ENCODE assay signal across 5 cellular contexts in genomic region chr1:47788761-47789160, GRCh38.
"Had no signal": no experiment of that assay in that cellular context is flagged by ENCODE, and none has a peak within 500 bp of the region (broad histone marks: within the 10 kb centered on the region; RNA-seq: fewer than 3 reads in every experiment).

No MANE protein-coding gene starts in this region.

- H3K4me3 Mint-ChIP-seq: GM23338, H9 had no signal

- ATAC-seq: GM23338, K562 had no signal

- H3K4me1 Mint-ChIP-seq: GM23338 had no signal

- H3K9me3 Mint-ChIP-seq: GM23338, H9 had no signal

- DNase-seq: H9, HCEC 1CT, IMR-90 had no signal

- H3K27ac Mint-ChIP-seq: GM23338, H9 had no signal
